Comparison of ENCODE assay signal across 2 cellular contexts in the genomic region with DNA sequence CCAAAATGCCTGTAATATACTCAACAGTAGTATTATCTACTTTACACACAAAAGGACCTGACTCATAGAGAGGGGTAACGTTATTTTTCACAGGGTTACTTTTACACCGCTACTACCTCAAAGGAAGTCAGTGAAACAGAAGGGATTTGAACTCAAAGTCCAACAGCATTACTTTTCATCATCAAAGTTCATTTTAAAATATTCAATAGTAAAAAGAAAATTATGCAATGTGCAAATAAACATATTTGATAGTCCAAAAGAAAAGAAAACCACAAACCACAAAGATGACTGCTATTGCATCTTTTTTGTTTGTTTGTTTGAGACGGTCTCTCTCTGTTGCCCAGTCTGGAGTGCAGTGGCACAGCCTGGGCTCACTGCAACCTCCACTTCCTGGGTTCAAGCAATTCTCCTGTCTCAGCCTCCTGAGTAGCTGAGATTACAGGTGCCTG.
TF ChIP-seq lines count a peak whose summit lies in the region.

No MANE protein-coding gene starts in this region.

TF ChIP-seq in SK-N-SH treated with all-trans-retinoic acid at 6 μM for 48 hours, 23 proteins besides CTCF, POLR2A, EP300 and RAD21:
- TF ChIP-seq RARB (CRISPR knock-in tag; IDR thresholded peaks at IDR 0.05) (no peak), GLIS3 (CRISPR knock-in tag; IDR thresholded peaks at IDR 0.05) (no peak), ZNF8 (CRISPR knock-in tag; IDR thresholded peaks at IDR 0.05) (no peak), OSR1 (CRISPR knock-in tag; IDR thresholded peaks at IDR 0.05) (no peak), TOX (CRISPR knock-in tag; IDR thresholded peaks at IDR 0.05; ENCODE audit: borderline replicate concordance) (no peak), SNAI2 (CRISPR knock-in tag; IDR thresholded peaks at IDR 0.05) (no peak), BACH2 (CRISPR knock-in tag; IDR thresholded peaks at IDR 0.05; ENCODE audit: borderline replicate concordance) (no peak), ESRRG (CRISPR knock-in tag; IDR thresholded peaks at IDR 0.05) (no peak), PPARA (CRISPR knock-in tag; IDR thresholded peaks at IDR 0.05; ENCODE audit: borderline replicate concordance) (no peak), ZNF70 (CRISPR knock-in tag; IDR thresholded peaks at IDR 0.05) (no peak), CSDC2 (CRISPR knock-in tag; IDR thresholded peaks at IDR 0.05) (no peak), ZFP3 (CRISPR knock-in tag; IDR thresholded peaks at IDR 0.05) (no peak), ZFP30 (CRISPR knock-in tag; IDR thresholded peaks at IDR 0.05) (no peak), ZC3H10 (CRISPR knock-in tag; IDR thresholded peaks at IDR 0.05) (no peak), TCF4 (CRISPR knock-in tag; IDR thresholded peaks at IDR 0.05; ENCODE audit: borderline replicate concordance) (no peak)
- TF ChIP-seq, protein P1, sequence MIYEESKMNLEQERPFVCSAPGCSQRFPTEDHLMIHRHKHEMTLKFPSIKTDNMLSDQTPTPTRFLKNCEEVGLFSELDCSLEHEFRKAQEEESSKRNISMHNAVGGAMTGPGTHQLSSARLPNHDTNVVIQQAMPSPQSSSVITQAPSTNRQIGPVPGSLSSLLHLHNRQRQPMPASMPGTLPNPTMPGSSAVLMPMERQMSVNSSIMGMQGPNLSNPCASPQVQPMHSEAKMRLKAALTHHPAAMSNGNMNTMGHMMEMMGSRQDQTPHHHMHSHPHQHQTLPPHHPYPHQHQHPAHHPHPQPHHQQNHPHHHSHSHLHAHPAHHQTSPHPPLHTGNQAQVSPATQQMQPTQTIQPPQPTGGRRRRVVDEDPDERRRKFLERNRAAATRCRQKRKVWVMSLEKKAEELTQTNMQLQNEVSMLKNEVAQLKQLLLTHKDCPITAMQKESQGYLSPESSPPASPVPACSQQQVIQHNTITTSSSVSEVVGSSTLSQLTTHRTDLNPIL (CRISPR knock-in tag; IDR thresholded peaks at IDR 0.05; ENCODE audit: low read depth) = no peak
- TF ChIP-seq, protein P2, sequence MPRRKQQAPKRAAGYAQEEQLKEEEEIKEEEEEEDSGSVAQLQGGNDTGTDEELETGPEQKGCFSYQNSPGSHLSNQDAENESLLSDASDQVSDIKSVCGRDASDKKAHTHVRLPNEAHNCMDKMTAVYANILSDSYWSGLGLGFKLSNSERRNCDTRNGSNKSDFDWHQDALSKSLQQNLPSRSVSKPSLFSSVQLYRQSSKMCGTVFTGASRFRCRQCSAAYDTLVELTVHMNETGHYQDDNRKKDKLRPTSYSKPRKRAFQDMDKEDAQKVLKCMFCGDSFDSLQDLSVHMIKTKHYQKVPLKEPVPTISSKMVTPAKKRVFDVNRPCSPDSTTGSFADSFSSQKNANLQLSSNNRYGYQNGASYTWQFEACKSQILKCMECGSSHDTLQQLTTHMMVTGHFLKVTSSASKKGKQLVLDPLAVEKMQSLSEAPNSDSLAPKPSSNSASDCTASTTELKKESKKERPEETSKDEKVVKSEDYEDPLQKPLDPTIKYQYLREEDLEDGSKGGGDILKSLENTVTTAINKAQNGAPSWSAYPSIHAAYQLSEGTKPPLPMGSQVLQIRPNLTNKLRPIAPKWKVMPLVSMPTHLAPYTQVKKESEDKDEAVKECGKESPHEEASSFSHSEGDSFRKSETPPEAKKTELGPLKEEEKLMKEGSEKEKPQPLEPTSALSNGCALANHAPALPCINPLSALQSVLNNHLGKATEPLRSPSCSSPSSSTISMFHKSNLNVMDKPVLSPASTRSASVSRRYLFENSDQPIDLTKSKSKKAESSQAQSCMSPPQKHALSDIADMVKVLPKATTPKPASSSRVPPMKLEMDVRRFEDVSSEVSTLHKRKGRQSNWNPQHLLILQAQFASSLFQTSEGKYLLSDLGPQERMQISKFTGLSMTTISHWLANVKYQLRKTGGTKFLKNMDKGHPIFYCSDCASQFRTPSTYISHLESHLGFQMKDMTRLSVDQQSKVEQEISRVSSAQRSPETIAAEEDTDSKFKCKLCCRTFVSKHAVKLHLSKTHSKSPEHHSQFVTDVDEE (CRISPR knock-in tag; IDR thresholded peaks at IDR 0.05) = no peak
- TF ChIP-seq, protein P3, sequence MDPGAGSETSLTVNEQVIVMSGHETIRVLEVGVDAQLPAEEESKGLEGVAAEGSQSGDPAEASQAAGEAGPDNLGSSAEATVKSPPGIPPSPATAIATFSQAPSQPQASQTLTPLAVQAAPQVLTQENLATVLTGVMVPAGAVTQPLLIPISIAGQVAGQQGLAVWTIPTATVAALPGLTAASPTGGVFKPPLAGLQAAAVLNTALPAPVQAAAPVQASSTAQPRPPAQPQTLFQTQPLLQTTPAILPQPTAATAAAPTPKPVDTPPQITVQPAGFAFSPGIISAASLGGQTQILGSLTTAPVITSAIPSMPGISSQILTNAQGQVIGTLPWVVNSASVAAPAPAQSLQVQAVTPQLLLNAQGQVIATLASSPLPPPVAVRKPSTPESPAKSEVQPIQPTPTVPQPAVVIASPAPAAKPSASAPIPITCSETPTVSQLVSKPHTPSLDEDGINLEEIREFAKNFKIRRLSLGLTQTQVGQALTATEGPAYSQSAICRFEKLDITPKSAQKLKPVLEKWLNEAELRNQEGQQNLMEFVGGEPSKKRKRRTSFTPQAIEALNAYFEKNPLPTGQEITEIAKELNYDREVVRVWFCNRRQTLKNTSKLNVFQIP (CRISPR knock-in tag; IDR thresholded peaks at IDR 0.05; ENCODE audit: borderline replicate concordance, low read depth) = no peak
- TF ChIP-seq, protein P4, sequence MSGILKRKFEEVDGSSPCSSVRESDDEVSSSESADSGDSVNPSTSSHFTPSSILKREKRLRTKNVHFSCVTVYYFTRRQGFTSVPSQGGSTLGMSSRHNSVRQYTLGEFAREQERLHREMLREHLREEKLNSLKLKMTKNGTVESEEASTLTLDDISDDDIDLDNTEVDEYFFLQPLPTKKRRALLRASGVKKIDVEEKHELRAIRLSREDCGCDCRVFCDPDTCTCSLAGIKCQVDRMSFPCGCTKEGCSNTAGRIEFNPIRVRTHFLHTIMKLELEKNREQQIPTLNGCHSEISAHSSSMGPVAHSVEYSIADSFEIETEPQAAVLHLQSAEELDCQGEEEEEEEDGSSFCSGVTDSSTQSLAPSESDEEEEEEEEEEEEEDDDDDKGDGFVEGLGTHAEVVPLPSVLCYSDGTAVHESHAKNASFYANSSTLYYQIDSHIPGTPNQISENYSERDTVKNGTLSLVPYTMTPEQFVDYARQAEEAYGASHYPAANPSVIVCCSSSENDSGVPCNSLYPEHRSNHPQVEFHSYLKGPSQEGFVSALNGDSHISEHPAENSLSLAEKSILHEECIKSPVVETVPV (CRISPR knock-in tag; IDR thresholded peaks at IDR 0.05) = no peak
TF ChIP-seq in SK-N-SH treated with all-trans-retinoic acid at 6 μM for 48 hours: peak in this region for 0.

TF ChIP-seq in SK-N-SH, 30 proteins besides CTCF, POLR2A, EP300 and RAD21:
- TF ChIP-seq, protein P5, sequence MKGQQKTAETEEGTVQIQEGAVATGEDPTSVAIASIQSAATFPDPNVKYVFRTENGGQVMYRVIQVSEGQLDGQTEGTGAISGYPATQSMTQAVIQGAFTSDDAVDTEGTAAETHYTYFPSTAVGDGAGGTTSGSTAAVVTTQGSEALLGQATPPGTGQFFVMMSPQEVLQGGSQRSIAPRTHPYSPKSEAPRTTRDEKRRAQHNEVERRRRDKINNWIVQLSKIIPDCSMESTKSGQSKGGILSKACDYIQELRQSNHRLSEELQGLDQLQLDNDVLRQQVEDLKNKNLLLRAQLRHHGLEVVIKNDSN (IDR thresholded peaks at IDR 0.05; ENCODE audit: borderline replicate concordance, low read depth) = no peak
- TF ChIP-seq JUND (IDR thresholded peaks at IDR 0.05) (no peak), RXRA (IDR thresholded peaks at IDR 0.05; ENCODE audit: borderline replicate concordance, low read depth) (no peak), GATA2 (CRISPR knock-in tag; IDR thresholded peaks at IDR 0.05) (no peak), SMC3 (IDR thresholded peaks at IDR 0.05; ENCODE audit: low read depth, low read length) (no peak), RFX5 (IDR thresholded peaks at IDR 0.05; ENCODE audit: low read length) (no peak), TCF12 (IDR thresholded peaks at IDR 0.05) (no peak), MEF2A (IDR thresholded peaks at IDR 0.05; ENCODE audit: borderline replicate concordance, low read depth) (no peak), NFIC (IDR thresholded peaks at IDR 0.05; ENCODE audit: borderline replicate concordance) (no peak), MXI1 (IDR thresholded peaks at IDR 0.05; ENCODE audit: low read depth, low read length) (no peak), YY1 (IDR thresholded peaks at IDR 0.05; ENCODE audit: low read depth) (no peak)
- TF ChIP-seq, protein P6, sequence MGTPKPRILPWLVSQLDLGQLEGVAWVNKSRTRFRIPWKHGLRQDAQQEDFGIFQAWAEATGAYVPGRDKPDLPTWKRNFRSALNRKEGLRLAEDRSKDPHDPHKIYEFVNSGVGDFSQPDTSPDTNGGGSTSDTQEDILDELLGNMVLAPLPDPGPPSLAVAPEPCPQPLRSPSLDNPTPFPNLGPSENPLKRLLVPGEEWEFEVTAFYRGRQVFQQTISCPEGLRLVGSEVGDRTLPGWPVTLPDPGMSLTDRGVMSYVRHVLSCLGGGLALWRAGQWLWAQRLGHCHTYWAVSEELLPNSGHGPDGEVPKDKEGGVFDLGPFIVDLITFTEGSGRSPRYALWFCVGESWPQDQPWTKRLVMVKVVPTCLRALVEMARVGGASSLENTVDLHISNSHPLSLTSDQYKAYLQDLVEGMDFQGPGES (IDR thresholded peaks at IDR 0.05; ENCODE audit: low read depth, low read length) = no peak
- TF ChIP-seq, protein P7, sequence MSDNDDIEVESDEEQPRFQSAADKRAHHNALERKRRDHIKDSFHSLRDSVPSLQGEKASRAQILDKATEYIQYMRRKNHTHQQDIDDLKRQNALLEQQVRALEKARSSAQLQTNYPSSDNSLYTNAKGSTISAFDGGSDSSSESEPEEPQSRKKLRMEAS (IDR thresholded peaks at IDR 0.05; ENCODE audit: low read depth) = no peak
